ENCODE assay signal across 19 cellular contexts in the genomic region with DNA sequence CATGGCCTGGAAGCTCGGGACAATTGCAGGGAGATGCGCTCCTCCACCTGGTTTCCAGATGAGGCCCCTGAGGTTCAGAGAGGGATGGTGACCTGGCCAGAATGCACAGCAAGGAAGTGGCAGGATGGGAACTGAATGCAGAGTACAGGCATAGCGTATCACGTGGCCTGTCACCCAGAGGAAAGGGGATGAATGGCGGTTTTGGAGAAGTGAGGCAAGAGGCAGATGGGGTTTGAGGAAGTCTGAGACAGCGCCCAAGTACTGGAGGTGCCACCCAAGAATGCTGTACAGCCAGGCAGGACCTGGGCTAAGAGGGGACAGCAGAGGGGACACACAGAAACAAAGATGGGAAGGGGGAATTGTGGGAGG. TPM values are rescaled to one million over a fixed set of nuclear protein-coding genes. Genes with fewer than 3 reads are reported as not detected.
DNase-seq lines count a peak whose midpoint lies in the region; ATAC-seq and TF ChIP-seq lines count a peak whose summit lies in the region.
"Had no signal": no experiment of that assay in that cellular context is flagged by ENCODE, and none has a peak within 500 bp of the region (broad histone marks: within the 10 kb centered on the region; RNA-seq: fewer than 3 reads in every experiment).

No MANE protein-coding gene starts in this region.

- H3K36me3 ChIP-seq in WERI-Rb-1: no peaks in the 10 kb centered on the region
- H3K36me3 ChIP-seq: breast epithelium, transverse colon had no signal

- intact Hi-C loops in right cardiac atrium (cut with DNase I): no loop called here

- DNase-seq in HuH-7 (ENCODE audit: low spot score) (peak; percentile 12), SKM-1 (lab: John Stamatoyannopoulos, UW; ENCODE audit: unreplicated experiment) (peak; percentile 90), right cardiac atrium (peak in 2 of 3 donors; percentile 31 to 49), WERI-Rb-1 (no peak)
- DNase-seq in stimulated activated naive B cell treated with anti-CD40 and anti-IgM and Interleukin-4, amounts not matched to agents 10 μg/mL and 1 μg/mL and 100 μg/mL, for 72 hours: no peak
- no peak for DNase-seq in NK-92 treated with Interleukin-12 subunit alpha and Interleukin-12 subunit beta, amount 100 ng/mL, for 24 hours (lab: John Stamatoyannopoulos, UW)
- DNase-seq: activated CD8-positive, alpha-beta memory T cell treated with anti-CD3 and anti-CD28 coated beads for 24 hours; activated naive CD4-positive, alpha-beta T cell treated with Interleukin-2 at 50 U/mL for 16 hours; DND-41; NCI-H526; psoas muscle; stimulated activated CD4-positive, alpha-beta T cell treated with anti-CD3 and anti-CD28 coated beads, Interleukin-1b, Interleukin-23, amount 100 ng/mL, for 48 hours; stimulated activated CD8-positive, alpha-beta memory T cell treated with anti-CD3 and anti-CD28 coated beads, Interleukin-4, amount 100 ng/mL, for 48 hours; transverse colon had no signal

- no peak overlapping the region for H3K27ac ChIP-seq in right cardiac atrium (ENCODE audit: low read length)
- no peak overlapping the region for H3K27ac ChIP-seq in WERI-Rb-1
- H3K27ac ChIP-seq: C4-2B, psoas muscle had no signal

- no peaks in the 10 kb centered on the region for H3K27me3 ChIP-seq in right cardiac atrium (ENCODE audit: control insufficient read depth, insufficient read depth)
- no peaks in the 10 kb centered on the region for H3K27me3 ChIP-seq in WERI-Rb-1 (ENCODE audit: insufficient read depth, low read depth, severe bottlenecking)
- H3K27me3 ChIP-seq: breast epithelium had no signal

- no peaks in the 10 kb centered on the region for H3K9me3 ChIP-seq in right cardiac atrium (ENCODE audit: control insufficient read depth, low read length)
- no peaks in the 10 kb centered on the region for H3K9me3 ChIP-seq in WERI-Rb-1 (ENCODE audit: severe bottlenecking)
- H3K9me3 ChIP-seq: breast epithelium, psoas muscle, transverse colon had no signal

- H3K4me3 ChIP-seq in right cardiac atrium (ENCODE audit: low read length) (no peak overlapping the region), WERI-Rb-1 (ENCODE audit: low read depth, low read length) (no peak overlapping the region)
- H3K4me3 ChIP-seq: psoas muscle, transverse colon had no signal

- H3K4me3 Mint-ChIP-seq in stimulated activated naive B cell treated with anti-CD40 and anti-IgM and Interleukin-4, amounts not matched to agents 10 μg/mL and 1 μg/mL and 100 μg/mL, for 72 hours: no peak overlapping the region

- H3K4me1 Mint-ChIP-seq in stimulated activated naive B cell treated with anti-CD40 and anti-IgM and Interleukin-4, amounts not matched to agents 10 μg/mL and 1 μg/mL and 100 μg/mL, for 72 hours: peaks cover 4 to 20% of the 10 kb centered on the region in 2 donors

- peaks cover 29 to 34% of the 10 kb centered on the region in 2 donors for H3K27me3 Mint-ChIP-seq in stimulated activated naive B cell treated with anti-CD40 and anti-IgM and Interleukin-4, amounts not matched to agents 10 μg/mL and 1 μg/mL and 100 μg/mL, for 72 hours

- no peaks in the 10 kb centered on the region for H3K36me3 Mint-ChIP-seq in stimulated activated naive B cell treated with anti-CD40 and anti-IgM and Interleukin-4, amounts not matched to agents 10 μg/mL and 1 μg/mL and 100 μg/mL, for 72 hours

- no peak for TF ChIP-seq CTCF in WERI-Rb-1 (IDR thresholded peaks at IDR 0.05; ENCODE audit: low read depth, low read length)

- 85% methylated on average over 6 of the region's 6 CpGs for WGBS in right cardiac atrium

- ATAC-seq in right cardiac atrium (peak in 1 of 2 donors; percentile 9), HG02840 (IDR thresholded peaks at IDR 0.05; ENCODE audit: low FRiP score, unreplicated experiment) (no peak), HG02938 (IDR thresholded peaks at IDR 0.05; ENCODE audit: unreplicated experiment) (no peak)
- peak; percentile 44 to 58 for ATAC-seq in stimulated activated naive B cell treated with anti-CD40 and anti-IgM and Interleukin-4, amounts not matched to agents 10 μg/mL and 1 μg/mL and 100 μg/mL, for 72 hours (replicated peaks)

- H3K9me3 Mint-ChIP-seq in stimulated activated naive B cell treated with anti-CD40 and anti-IgM and Interleukin-4, amounts not matched to agents 10 μg/mL and 1 μg/mL and 100 μg/mL, for 72 hours: no peaks in the 10 kb centered on the region

- peaks cover 8% of the 10 kb centered on the region for H3K4me1 ChIP-seq in right cardiac atrium (ENCODE audit: control insufficient read depth, insufficient read depth, low read length)
- H3K4me1 ChIP-seq: psoas muscle had no signal

- no peak overlapping the region for H3K27ac Mint-ChIP-seq in stimulated activated naive B cell treated with anti-CD40 and anti-IgM and Interleukin-4, amounts not matched to agents 10 μg/mL and 1 μg/mL and 100 μg/mL, for 72 hours

RNA-seq across cellular contexts. Expression of gene RAB3IL1, which starts 4.9 kb away (rescaled TPM):
- total RNA-seq in right cardiac atrium: 10 to 100 TPM; 12.0 to 18.9 (median 14.9) TPM
- polyA plus RNA-seq in right cardiac atrium: 9.7 TPM
- total RNA-seq: mononuclear cell had no signal

RNA-seq across cellular contexts. Expression of gene FADS3, which starts 21.2 kb away (rescaled TPM):
- 10 to 100 TPM; 37.5 to 50.1 (median 42.5) TPM for total RNA-seq in right cardiac atrium
- polyA plus RNA-seq in right cardiac atrium: 43.1 TPM

RNA-seq across cellular contexts. Expression of gene BEST1, which starts 37.6 kb away (rescaled TPM):
- 1 to 10 TPM; 2.9 to 4.6 (median 3.2) TPM for total RNA-seq in right cardiac atrium
- 4.6 TPM for polyA plus RNA-seq in right cardiac atrium

RNA-seq across cellular contexts. Expression of gene FTH1, which starts 54.9 kb away (rescaled TPM):
- 1,000 to 10,000 TPM; 2,632 to 3,447 (median 3,097) TPM for total RNA-seq in right cardiac atrium
- 3,090 TPM for polyA plus RNA-seq in right cardiac atrium

Comparison
In these comparisons a context has a peak if more than half of its experiments do, and no peak if none do; other contexts are left out.
1. DNase-seq: peak in HuH-7 (single experiment), SKM-1 (single experiment) and right cardiac atrium (2 of 3); none in stimulated activated naive B cell treated with anti-CD40 and anti-IgM and Interleukin-4, amounts not matched to agents 10 μg/mL and 1 μg/mL and 100 μg/mL, for 72 hours (single experiment), NK-92 treated with Interleukin-12 subunit alpha and Interleukin-12 subunit beta, amount 100 ng/mL, for 24 hours (single experiment) and WERI-Rb-1 (single experiment).
2. ATAC-seq: peak in stimulated activated naive B cell treated with anti-CD40 and anti-IgM and Interleukin-4, amounts not matched to agents 10 μg/mL and 1 μg/mL and 100 μg/mL, for 72 hours (2 of 2); none in HG02840 (single experiment) and HG02938 (single experiment).